In genomic region chr12:45469902-45470301, GRCh38 we compare ENCODE assay signal across 23 cellular contexts.
"Had no signal": no experiment of that assay in that cellular context is flagged by ENCODE, and none has a peak within 500 bp of the region (broad histone marks: within the 10 kb centered on the region; RNA-seq: fewer than 3 reads in every experiment).

No MANE protein-coding gene starts in this region.

- H3K4me1 Mint-ChIP-seq: brain, neural crest cell had no signal

- H3K27ac ChIP-seq: coronary artery, gastrocnemius medialis, left lung, prostate gland, right atrium auricular region, SK-N-MC, vagina, WERI-Rb-1 had no signal

- H3K27me3 Mint-ChIP-seq: brain; stimulated activated naive CD8-positive, alpha-beta T cell treated with anti-CD3 and anti-CD28 coated beads, Interleukin-15, Interleukin-2, amounts not matched to agents 100 ng/mL and 50 ng/mL, for 24 hours had no signal

- H3K9me3 ChIP-seq: gastrocnemius medialis, left lung, prostate gland, right atrium auricular region, vagina had no signal

- H3K36me3 ChIP-seq: gastrocnemius medialis, left lung, prostate gland, right atrium auricular region, vagina, WERI-Rb-1 had no signal

- ATAC-seq: activated CD8-positive, alpha-beta memory T cell treated with anti-CD3 and anti-CD28 coated beads, Interleukin-2, amount 10 ng/mL, durations not matched to agents 7 days and 5 days; gastrocnemius medialis; left lung had no signal

- H3K36me3 Mint-ChIP-seq: activated CD8-positive, alpha-beta memory T cell treated with anti-CD3 and anti-CD28 coated beads, Interleukin-2, amount 10 ng/mL, durations not matched to agents 7 days and 5 days; activated naive CD4-positive, alpha-beta T cell treated with anti-CD3 and anti-CD28 coated beads, Interleukin-2, amount 50 U/mL, for 72 hours; brain; mesothelial cell of epicardium had no signal

- H3K4me3 ChIP-seq: coronary artery, gastrocnemius medialis, left lung, prostate gland, right atrium auricular region, SK-N-MC, vagina had no signal

- H3K4me3 Mint-ChIP-seq: activated CD8-positive, alpha-beta memory T cell treated with anti-CD3 and anti-CD28 coated beads, Interleukin-2, amount 10 ng/mL, durations not matched to agents 7 days and 5 days; activated T-cell treated with anti-CD3 and anti-CD28 coated beads, Interleukin-2, amount 50 U/mL, for 4 hours; brain; mesothelial cell of epicardium; neural crest cell; stimulated activated naive CD8-positive, alpha-beta T cell treated with anti-CD3 and anti-CD28 coated beads, Interleukin-15, Interleukin-2, amounts not matched to agents 100 ng/mL and 50 ng/mL, for 24 hours had no signal

- H3K27ac Mint-ChIP-seq: activated CD8-positive, alpha-beta memory T cell treated with anti-CD3 and anti-CD28 coated beads, Interleukin-2, amount 10 ng/mL, durations not matched to agents 7 days and 5 days; activated naive CD4-positive, alpha-beta T cell treated with anti-CD3 and anti-CD28 coated beads, Interleukin-2, amount 50 U/mL, for 72 hours; brain; mesothelial cell of epicardium; stimulated activated naive CD8-positive, alpha-beta T cell treated with anti-CD3 and anti-CD28 coated beads, Interleukin-15, Interleukin-2, amounts not matched to agents 100 ng/mL and 50 ng/mL, for 24 hours had no signal

- H3K27me3 ChIP-seq: gastrocnemius medialis, left lung, right atrium auricular region, vagina had no signal

- DNase-seq: activated CD4-positive, alpha-beta T cell treated with anti-CD3 and anti-CD28 coated beads, Interleukin-2, amount 50 U/mL, for 4 hours; activated CD8-positive, alpha-beta memory T cell treated with anti-CD3 and anti-CD28 coated beads, Interleukin-2, amount 10 ng/mL, durations not matched to agents 7 days and 5 days; activated effector memory CD4-positive, alpha-beta T cell treated with anti-CD3 and anti-CD28 coated beads, Interleukin-2, amount 50 U/mL, for 16 hours; activated T-cell treated with anti-CD3 and anti-CD28 coated beads, Interleukin-2, amount 50 U/mL, for 4 hours; anterior cingulate cortex; caudate nucleus; gastrocnemius medialis; head of caudate nucleus; left lung; stimulated activated CD4-positive, alpha-beta T cell treated with anti-CD3 and anti-CD28 coated beads, Interleukin-12 subunit alpha, Interleukin-12 subunit beta, amount 100 ng/mL, for 4 hours; stimulated activated CD4-positive, alpha-beta T cell treated with anti-CD3 and anti-CD28 coated beads, Interleukin-1b, Interleukin-23, amount 100 ng/mL, for 48 hours; trophoblast cell; WERI-Rb-1 had no signal

- H3K4me1 ChIP-seq: gastrocnemius medialis, left lung, prostate gland, right atrium auricular region, vagina had no signal
